Comparison of ENCODE assay signal across 25 cellular contexts in genomic region chr3:63709576-63709975, GRCh38. TPM values are rescaled to one million over a fixed set of nuclear protein-coding genes. Genes with fewer than 3 reads are reported as not detected.
DNase-seq lines count a peak whose midpoint lies in the region; FAIRE-seq and TF ChIP-seq lines count a peak whose summit lies in the region.
"Had no signal": no experiment of that assay in that cellular context is flagged by ENCODE, and none has a peak within 500 bp of the region (broad histone marks: within the 10 kb centered on the region; RNA-seq: fewer than 3 reads in every experiment).

No MANE protein-coding gene starts in this region.

- in situ Hi-C loops in SK-MEL-5 (cut with HindIII; ENCODE audit: low pct_unique_long_range_greater_than_20kb, low sequenced_read_pairs): no loop called here

- H3K79me2 ChIP-seq in keratinocyte (ENCODE audit: control insufficient read depth, insufficient read depth, low read length): no peaks in the 10 kb centered on the region

- no peak overlapping the region for H3K4me3 ChIP-seq in keratinocyte (ENCODE audit: control insufficient read depth in 2 of 3, extremely low read depth in 1 of 3, insufficient read depth in 2 of 3, low read depth in 1 of 3, low read length in 3 of 3)
- no peak overlapping the region for H3K4me3 ChIP-seq in H7 (ENCODE audit: insufficient read depth, low read depth, low read length)
- H3K4me3 ChIP-seq: BLaER1 had no signal

- H3K27ac ChIP-seq in keratinocyte (ENCODE audit: control insufficient read depth, insufficient read depth, low read length): no peak overlapping the region
- H3K27ac ChIP-seq: BLaER1 had no signal

- dilution Hi-C loops in keratinocyte (cut with MboI; ENCODE audit: extremely low pct_ligation_motif_present, low sequenced_read_pairs): no loop called here

- H3K9me1 ChIP-seq in keratinocyte (ENCODE audit: control insufficient read depth, extremely low read depth, insufficient read depth, low read length): no peaks in the 10 kb centered on the region

- H3K4me2 ChIP-seq in keratinocyte (ENCODE audit: control insufficient read depth, extremely low read depth, insufficient read depth, low read depth, low read length): no peak overlapping the region
- H3K4me2 ChIP-seq: BLaER1 had no signal

- no peaks in the 10 kb centered on the region for H3K27me3 ChIP-seq in keratinocyte (ENCODE audit: control insufficient read depth, extremely low read depth, insufficient read depth, low read length)
- no peaks in the 10 kb centered on the region for H3K27me3 ChIP-seq in H7 (ENCODE audit: control insufficient read depth, insufficient read depth, low read length)
- H3K27me3 ChIP-seq: BE2C, BLaER1 had no signal

- H3K9ac ChIP-seq in keratinocyte (ENCODE audit: control insufficient read depth, extremely low read depth, insufficient read depth, low read length): no peak overlapping the region
- H3K9ac ChIP-seq: BLaER1 had no signal

- H2AFZ ChIP-seq in keratinocyte (ENCODE audit: control insufficient read depth, low read length): no peak overlapping the region

- no peaks in the 10 kb centered on the region for H3K9me3 ChIP-seq in keratinocyte (ENCODE audit: control insufficient read depth, low read depth, low read length)
- H3K9me3 ChIP-seq: BE2C, BLaER1, Caco-2 had no signal

- FAIRE-seq in keratinocyte (lab: Jason Lieb, UNC): peak; percentile 26
- FAIRE-seq: A204.1, D721Med, G401.6, GM12891, GM18507 had no signal

- no peaks in the 10 kb centered on the region for H4K20me1 ChIP-seq in keratinocyte (ENCODE audit: control insufficient read depth, extremely low read depth, insufficient read depth, low read length)
- H4K20me1 ChIP-seq: BLaER1 had no signal

- no peaks in the 10 kb centered on the region for H3K36me3 ChIP-seq in keratinocyte (ENCODE audit: control insufficient read depth in 2 of 2, extremely low read depth in 1 of 2, insufficient read depth in 2 of 2, low read length in 2 of 2)
- H3K36me3 ChIP-seq in H7 (replicated peaks; ENCODE audit: control insufficient read depth, insufficient read depth, low read length): no peaks in the 10 kb centered on the region
- H3K36me3 ChIP-seq: BE2C, BLaER1 had no signal

- peaks cover 26% of the 10 kb centered on the region for H3K4me1 ChIP-seq in keratinocyte (ENCODE audit: control insufficient read depth, extremely low read depth, insufficient read depth, low read length)
- H3K4me1 ChIP-seq: BE2C, BLaER1 had no signal

- TF ChIP-seq CTCF in keratinocyte (optimal IDR thresholded peaks at IDR 0.05 in 1 of 3, IDR thresholded peaks at IDR 0.05 in 1 of 3, conservative IDR thresholded peaks at IDR 0.05 in 1 of 3; ENCODE audit: extremely low read depth in 1 of 3, insufficient read depth in 2 of 3, low read length in 3 of 3): no peak

- DNase-seq in COLO829 (ENCODE audit: low spot score) (peak; percentile 39), SK-MEL-5 (ENCODE audit: low read depth, low spot score) (peak; percentile 15), keratinocyte (ENCODE audit: low read depth, low spot score) (no peak), H7 (no peak)
- DNase-seq in activated CD4-positive, alpha-beta T cell treated with anti-CD3 and anti-CD28 coated beads, Interleukin-2, amount 50 U/mL, for 4 hours: no peak
- DNase-seq: 8988T; ACHN; BE2C; C1 segment of cervical spinal cord; Caco-2; Calu3; CD4-positive, alpha-beta memory T cell; CD4-positive, CD25-positive, alpha-beta regulatory T cell; CD8-positive, alpha-beta memory T cell; DMS79 treated with DMSO at 0.1 percent for 48 hours; GF-D8 had no signal

RNA-seq across cellular contexts. Expression of gene SNTN, which starts 57.1 kb away (rescaled TPM):
- total RNA-seq in SK-MEL-5 (2014; rRNA removed; shearing (Covaris generic)): not detected in 2 replicates
- not detected in 2 replicates for polyA plus RNA-seq in SK-MEL-5 (2015; cell fraction: cytosol; rRNA removed)
- not detected in 2 replicates for polyA plus RNA-seq in SK-MEL-5 (2015; cell fraction: nucleus; rRNA removed)
- not detected in 3 replicates for polyA plus RNA-seq in keratinocyte
- not detected for polyA plus RNA-seq in keratinocyte (2011; ENCODE audit: low read depth)
- not detected in 2 replicates for polyA plus RNA-seq in keratinocyte (2011; cell fraction: cytosol; rRNA removed)
- polyA plus RNA-seq in keratinocyte (2011; cell fraction: nucleus; rRNA removed): not detected in 2 replicates
- not detected in 2 replicates for polyA plus RNA-seq in keratinocyte (2012; ENCODE audit: low replicate concordance)
- not detected in 3 replicates for polyA minus RNA-seq in keratinocyte
- polyA minus RNA-seq in keratinocyte (2011; cell fraction: cytosol; rRNA and poly(A)+ RNA removed): not detected
- not detected in 2 replicates for polyA minus RNA-seq in keratinocyte (2011; cell fraction: nucleus; rRNA and poly(A)+ RNA removed)
- total RNA-seq in H7 (2014; rRNA removed; shearing (Covaris generic)): not detected in 2 replicates
- total RNA-seq: A673; Caco-2; Calu3; CD4-positive, alpha-beta memory T cell; CD4-positive, CD25-positive, alpha-beta regulatory T cell; CD8-positive, alpha-beta memory T cell had no signal
- polyA plus RNA-seq: AG04450; CD14-positive monocyte; CD4-positive, alpha-beta memory T cell; CD4-positive, CD25-positive, alpha-beta regulatory T cell; CD8-positive, alpha-beta memory T cell had no signal

Comparison
In these comparisons a context has a peak if more than half of its experiments do, and no peak if none do; other contexts are left out.
1. DNase-seq: peak in COLO829 (single experiment) and SK-MEL-5 (single experiment); none in keratinocyte (single experiment), activated CD4-positive, alpha-beta T cell treated with anti-CD3 and anti-CD28 coated beads, Interleukin-2, amount 50 U/mL, for 4 hours (0 of 2) and H7 (single experiment).